26 cellular contexts compared by ENCODE assay signal in the genomic region with DNA sequence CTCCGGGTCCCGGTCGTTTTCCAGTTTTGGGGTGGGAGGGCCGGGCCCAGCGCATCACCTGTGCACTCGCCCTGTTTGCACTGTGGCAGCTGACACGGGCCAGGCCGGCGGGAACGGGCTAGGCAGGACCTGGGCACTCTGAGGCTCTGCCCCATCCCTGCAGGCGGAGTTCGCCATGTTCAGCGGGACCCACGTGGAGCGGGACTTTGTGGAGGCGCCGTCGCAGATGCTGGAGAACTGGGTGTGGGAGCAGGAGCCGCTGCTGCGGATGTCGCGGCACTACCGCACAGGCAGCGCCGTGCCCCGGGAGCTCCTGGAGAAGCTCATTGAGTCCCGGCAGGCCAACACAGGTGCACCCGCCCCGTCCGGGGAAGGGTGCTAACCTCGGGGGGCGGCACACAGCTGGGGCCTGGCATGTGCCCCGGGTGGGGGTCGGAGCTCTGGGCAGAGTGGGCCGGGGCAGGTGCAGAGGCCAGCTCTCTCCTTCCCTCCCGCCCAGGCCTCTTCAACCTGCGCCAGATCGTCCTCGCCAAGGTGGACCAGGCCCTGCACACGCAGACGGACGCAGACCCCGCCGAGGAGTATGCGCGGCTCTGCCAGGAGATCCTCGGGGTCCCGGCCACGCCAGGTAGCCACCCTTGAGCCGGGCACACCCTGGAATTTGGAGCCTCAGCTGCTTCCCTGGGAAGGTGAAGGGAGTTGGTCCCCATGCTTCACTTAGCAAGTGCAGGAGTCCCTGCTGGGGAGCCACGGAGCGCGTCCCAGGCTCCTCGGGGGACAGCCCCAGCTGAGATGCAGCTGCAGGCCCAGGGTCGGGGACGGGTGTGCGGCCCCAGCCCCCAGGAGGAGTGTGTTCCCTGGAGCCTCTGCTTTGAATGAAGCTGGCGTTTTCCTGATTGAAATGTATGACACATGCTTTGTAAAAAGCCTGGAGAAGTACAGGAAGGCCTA. TPM values are rescaled to one million over a fixed set of nuclear protein-coding genes. Genes with fewer than 3 reads are reported as not detected.
A peak's percentile ranks its signal among the peaks of the same experiment; 100 is the strongest.
DNase-seq lines count a peak whose midpoint lies in the region; ATAC-seq and TF ChIP-seq lines count a peak whose summit lies in the region.
"Had no signal": no experiment of that assay in that cellular context is flagged by ENCODE, and none has a peak within 500 bp of the region (broad histone marks: within the 10 kb centered on the region; RNA-seq: fewer than 3 reads in every experiment).

No MANE protein-coding gene starts in this region.

- H3K27ac Mint-ChIP-seq in stimulated activated naive CD8-positive, alpha-beta T cell treated with anti-CD3 and anti-CD28 coated beads, Interleukin-15, amount 100 ng/mL, for 72 hours = peak overlapping the region in 1 of 2 donors; percentile 48
- H3K27ac Mint-ChIP-seq: activated CD4-positive, alpha-beta memory T cell treated with anti-CD3 and anti-CD28 coated beads for 36 hours; activated naive CD8-positive, alpha-beta T cell treated with anti-CD3 and anti-CD28 coated beads, Interleukin-2, amount 50 U/mL, for 24 hours; B cell; effector memory CD8-positive, alpha-beta T cell; HFFc6; T-helper 2 cell treated with Interferon-gamma antibody and Interleukin-4, amounts not matched to agents 5 μg/mL and 100 μg/mL, for 36 hours had no signal

- no peaks in the 10 kb centered on the region for H3K79me2 ChIP-seq in hepatocyte
- H3K79me2 ChIP-seq: parathyroid adenoma had no signal

- H3K27me3 ChIP-seq in hepatocyte = no peaks in the 10 kb centered on the region
- H3K27me3 ChIP-seq: cardiac muscle cell, testis had no signal

- CTCF ChIA-PET in HEK293T (lab: Yijun Ruan, JAX) = no interaction called here

- H3K9me3 ChIP-seq in hepatocyte (ENCODE audit: low read depth) = no peaks in the 10 kb centered on the region
- H3K9me3 ChIP-seq: testis had no signal

- H3K9me2 ChIP-seq in hepatocyte (replicated peaks; ENCODE audit: insufficient read depth) = no peaks in the 10 kb centered on the region

- no peak overlapping the region for H2AFZ ChIP-seq in hepatocyte
- H2AFZ ChIP-seq: parathyroid adenoma had no signal

- no peaks in the 10 kb centered on the region for H3K36me3 ChIP-seq in hepatocyte (replicated peaks; ENCODE audit: insufficient read depth, low read depth)

- no peaks in the 10 kb centered on the region for H3K27me3 Mint-ChIP-seq in stimulated activated naive CD8-positive, alpha-beta T cell treated with anti-CD3 and anti-CD28 coated beads, Interleukin-15, amount 100 ng/mL, for 72 hours
- H3K27me3 Mint-ChIP-seq: activated CD4-positive, alpha-beta memory T cell treated with anti-CD3 and anti-CD28 coated beads for 36 hours; activated naive CD8-positive, alpha-beta T cell treated with anti-CD3 and anti-CD28 coated beads, Interleukin-2, amount 50 U/mL, for 24 hours; B cell; effector memory CD8-positive, alpha-beta T cell had no signal

- H4K20me1 ChIP-seq in hepatocyte (ENCODE audit: insufficient read depth, poor library complexity, severe bottlenecking) = no peaks in the 10 kb centered on the region

- WGBS in hepatocyte (ENCODE audit: low lambda C conversion rate, missing lambda C conversion rate) = 98% methylated on average over 36 of the region's 58 CpGs

- H3K9me3 Mint-ChIP-seq in stimulated activated naive CD8-positive, alpha-beta T cell treated with anti-CD3 and anti-CD28 coated beads, Interleukin-15, amount 100 ng/mL, for 72 hours = no peaks in the 10 kb centered on the region
- H3K9me3 Mint-ChIP-seq: activated CD4-positive, alpha-beta memory T cell treated with anti-CD3 and anti-CD28 coated beads for 36 hours; activated naive CD8-positive, alpha-beta T cell treated with anti-CD3 and anti-CD28 coated beads, Interleukin-2, amount 50 U/mL, for 24 hours; effector memory CD8-positive, alpha-beta T cell; HFFc6; neural crest cell; T-helper 2 cell treated with Interferon-gamma antibody and Interleukin-4, amounts not matched to agents 5 μg/mL and 100 μg/mL, for 36 hours had no signal

- POLR2A ChIA-PET in HEK293T (lab: Yijun Ruan, JAX) = no interaction called here

- H3K4me3 ChIP-seq in hepatocyte = no peak overlapping the region
- H3K4me3 ChIP-seq: cardiac muscle cell, GM12878, testis had no signal

- DNase-seq in stimulated activated naive CD8-positive, alpha-beta T cell treated with anti-CD3 and anti-CD28 coated beads, Interleukin-15, amount 100 ng/mL, for 72 hours = no peak
- DNase-seq in stimulated activated naive CD8-positive, alpha-beta T cell treated with anti-CD3 and anti-CD28 coated beads, Interleukin-15, Interleukin-2, amounts not matched to agents 100 U/mL and 50 U/mL, for 24 hours = no peak
- DNase-seq in hepatocyte (ENCODE audit: low spot score) (no peak), HuH-7.5 (ENCODE audit: low spot score) (no peak), HEK293T (ENCODE audit: extremely low spot score) (no peak)
- DNase-seq: activated CD4-positive, alpha-beta memory T cell treated with anti-CD3 and anti-CD28 coated beads for 36 hours; activated CD4-positive, CD25-positive, alpha-beta regulatory T cell treated with anti-CD3 and anti-CD28 coated beads, Interleukin-2, amount 50 U/mL, for 72 hours; activated naive CD4-positive, alpha-beta T cell; activated naive CD8-positive, alpha-beta T cell treated with anti-CD3 and anti-CD28 coated beads, Interleukin-2, amount 50 U/mL, for 24 hours; cortex of kidney; effector memory CD8-positive, alpha-beta T cell; HFFc6; NCI-H1048; retina; Right ventricle myocardium superior; stimulated activated naive CD4-positive, alpha-beta T cell treated with Interleukin-2 at 50 U/mL for 16 hours; testis had no signal

- no peak overlapping the region for H3K4me3 Mint-ChIP-seq in stimulated activated naive CD8-positive, alpha-beta T cell treated with anti-CD3 and anti-CD28 coated beads, Interleukin-15, amount 100 ng/mL, for 72 hours
- H3K4me3 Mint-ChIP-seq: activated CD4-positive, alpha-beta memory T cell treated with anti-CD3 and anti-CD28 coated beads for 36 hours; activated naive CD8-positive, alpha-beta T cell treated with anti-CD3 and anti-CD28 coated beads, Interleukin-2, amount 50 U/mL, for 24 hours; B cell; effector memory CD8-positive, alpha-beta T cell; HFFc6; neural crest cell; T-helper 2 cell treated with Interferon-gamma antibody and Interleukin-4, amounts not matched to agents 5 μg/mL and 100 μg/mL, for 36 hours had no signal

- no peak overlapping the region for H3K4me2 ChIP-seq in hepatocyte

- no peak for TF ChIP-seq CTCF in hepatocyte (IDR thresholded peaks at IDR 0.05; ENCODE audit: poor library complexity)

- ATAC-seq in stimulated activated naive CD8-positive, alpha-beta T cell treated with anti-CD3 and anti-CD28 coated beads, Interleukin-15, amount 100 ng/mL, for 72 hours = peak; percentile 34
- ATAC-seq in stimulated activated naive CD8-positive, alpha-beta T cell treated with anti-CD3 and anti-CD28 coated beads, Interleukin-15, Interleukin-2, amounts not matched to agents 100 U/mL and 50 U/mL, for 24 hours = no peak
- ATAC-seq in GM21367 (IDR thresholded peaks at IDR 0.05; ENCODE audit: unreplicated experiment) = no peak
- ATAC-seq: activated naive CD8-positive, alpha-beta T cell treated with anti-CD3 and anti-CD28 coated beads, Interleukin-2, amount 50 U/mL, for 24 hours; effector memory CD8-positive, alpha-beta T cell; GM12878 had no signal

- H3K4me1 ChIP-seq in hepatocyte (ENCODE audit: insufficient read depth) = no peaks in the 10 kb centered on the region
- H3K4me1 ChIP-seq: parathyroid adenoma, testis had no signal

- no peaks in the 10 kb centered on the region for H3K4me1 Mint-ChIP-seq in stimulated activated naive CD8-positive, alpha-beta T cell treated with anti-CD3 and anti-CD28 coated beads, Interleukin-15, amount 100 ng/mL, for 72 hours
- H3K4me1 Mint-ChIP-seq: activated naive CD8-positive, alpha-beta T cell treated with anti-CD3 and anti-CD28 coated beads, Interleukin-2, amount 50 U/mL, for 24 hours; B cell; neural crest cell had no signal

- peak overlapping the region; percentile 58 for H3K27ac ChIP-seq in hepatocyte
- H3K27ac ChIP-seq: cardiac muscle cell, parathyroid adenoma, testis had no signal

TF ChIP-seq in HEK293T, 16 proteins besides CTCF, POLR2A, EP300 and RAD21:
- TF ChIP-seq HDGF (IDR thresholded peaks at IDR 0.05; ENCODE audit: borderline replicate concordance) (no peak), FOXM1 (IDR thresholded peaks at IDR 0.05; ENCODE audit: borderline replicate concordance) (no peak), SP1 (IDR thresholded peaks at IDR 0.05) (no peak), BHLHE40 (IDR thresholded peaks at IDR 0.05; ENCODE audit: borderline replicate concordance) (no peak), FOXA1 (IDR thresholded peaks at IDR 0.05) (no peak), TARDBP (IDR thresholded peaks at IDR 0.05) (no peak), CTBP1 (IDR thresholded peaks at IDR 0.05; ENCODE audit: borderline replicate concordance) (no peak), NFRKB (IDR thresholded peaks at IDR 0.05) (no peak), ARNT (IDR thresholded peaks at IDR 0.05) (no peak), LEF1 (IDR thresholded peaks at IDR 0.05; ENCODE audit: borderline replicate concordance) (no peak), L3MBTL2 (conservative IDR thresholded peaks at IDR 0.05) (no peak), ELF4 (IDR thresholded peaks at IDR 0.05) (no peak), SUZ12 (IDR thresholded peaks at IDR 0.05) (no peak), FOXK2 (IDR thresholded peaks at IDR 0.05) (no peak)
- TF ChIP-seq, protein P1, sequence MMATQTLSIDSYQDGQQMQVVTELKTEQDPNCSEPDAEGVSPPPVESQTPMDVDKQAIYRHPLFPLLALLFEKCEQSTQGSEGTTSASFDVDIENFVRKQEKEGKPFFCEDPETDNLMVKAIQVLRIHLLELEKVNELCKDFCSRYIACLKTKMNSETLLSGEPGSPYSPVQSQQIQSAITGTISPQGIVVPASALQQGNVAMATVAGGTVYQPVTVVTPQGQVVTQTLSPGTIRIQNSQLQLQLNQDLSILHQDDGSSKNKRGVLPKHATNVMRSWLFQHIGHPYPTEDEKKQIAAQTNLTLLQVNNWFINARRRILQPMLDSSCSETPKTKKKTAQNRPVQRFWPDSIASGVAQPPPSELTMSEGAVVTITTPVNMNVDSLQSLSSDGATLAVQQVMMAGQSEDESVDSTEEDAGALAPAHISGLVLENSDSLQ (IDR thresholded peaks at IDR 0.05) = no peak

RNA-seq across cellular contexts. Expression of a gene that starts 9.3 kb away (rescaled TPM):
- total RNA-seq in hepatocyte = 4.0 and 5.3 TPM in 2 replicates
- 5.0 and 5.5 TPM in 2 replicates for polyA plus RNA-seq in hepatocyte

RNA-seq across cellular contexts. Expression of a gene that starts 25.1 kb away (rescaled TPM):
- 49.4 and 64.3 TPM in 2 replicates for total RNA-seq in hepatocyte
- polyA plus RNA-seq in hepatocyte = 56.8 and 61.4 TPM in 2 replicates

RNA-seq across cellular contexts. Expression of a gene that starts 27.3 kb away (rescaled TPM):
- total RNA-seq in hepatocyte = 33.4 and 37.4 TPM in 2 replicates
- polyA plus RNA-seq in hepatocyte = 62.8 and 65.8 TPM in 2 replicates

RNA-seq across cellular contexts. Expression of a gene that starts 30.9 kb away (rescaled TPM):
- 6.4 and 7.4 TPM in 2 replicates for total RNA-seq in hepatocyte
- 2.7 and 3.0 TPM in 2 replicates for polyA plus RNA-seq in hepatocyte

RNA-seq across cellular contexts. Expression of a gene that starts 56.7 kb away (rescaled TPM):
- total RNA-seq in hepatocyte = 0.03 TPM in 1 of 2 replicates, not detected in the other
- polyA plus RNA-seq in hepatocyte = not detected in 2 replicates
- total RNA-seq: activated CD4-positive, alpha-beta memory T cell treated with anti-CD3 and anti-CD28 coated beads for 36 hours; astrocyte; B cell; glomerular endothelial cell; GM12878; HFFc6; Right ventricle myocardium superior had no signal
- polyA plus RNA-seq: GM12878 had no signal
